ENCODE assay signal across 8 cellular contexts in genomic region chr7:26201261-26202018, GRCh38. TPM values are rescaled to one million over a fixed set of nuclear protein-coding genes. Genes with fewer than 3 reads are reported as not detected.
A peak's percentile ranks its signal among the peaks of the same experiment; 100 is the strongest.
DNase-seq lines count a peak whose midpoint lies in the region; ATAC-seq and TF ChIP-seq lines count a peak whose summit lies in the region.

Gene CBX3, plus strand, starts transcription at chr7:26201745. Its CDS starts 1,254 bp downstream, at chr7:26202999.

- H3K27me3 Mint-ChIP-seq in T-helper 17 cell = peaks cover 4% of the 10 kb centered on the region

- H3K9me3 ChIP-seq in T-helper 17 cell (ENCODE audit: control insufficient read depth, low read length, poor library complexity, severe bottlenecking) (no peaks in the 10 kb centered on the region), psoas muscle (no peaks in the 10 kb centered on the region)

- 1 to 12% (median 9%) methylated on average over 32 to 82 of the region's 84 CpGs for WGBS in psoas muscle, 3 donors
- 4% methylated on average over 84 of the region's 84 CpGs for WGBS in urinary bladder

- H3K27me3 ChIP-seq in psoas muscle (ENCODE audit: insufficient read depth in 3 of 3, low read length in 2 of 3) = no peaks in the 10 kb centered on the region

- H3K27ac ChIP-seq in psoas muscle (peak within 1 kb of the TSS; percentile 97), urinary bladder (ENCODE audit: low read depth) (peak within 1 kb of the TSS; percentile 99)

- peak within 1 kb of the TSS; percentile 90 for H3K4me3 ChIP-seq in psoas muscle
- H3K4me3 ChIP-seq in urinary bladder (ENCODE audit: low read depth, low read length) = peak within 1 kb of the TSS; percentile 100

- peak; percentile 92 for DNase-seq in NCI-H1694 (lab: John Stamatoyannopoulos, UW)
- DNase-seq in T-helper 17 cell = peak; percentile 74 to 82 (median 78)
- peak; percentile 94 for DNase-seq in amniotic stem cell (lab: John Stamatoyannopoulos, UW)
- DNase-seq in left ventricle myocardium superior = peak; percentile 93
- peak; percentile 91 to 96 for DNase-seq in psoas muscle

- H3K36me3 ChIP-seq in psoas muscle (ENCODE audit: insufficient read depth in 1 of 2, low read depth in 1 of 2) (peaks cover 3 to 39% of the 10 kb centered on the region in 2 donors), urinary bladder (ENCODE audit: insufficient read depth) (no peaks in the 10 kb centered on the region)

- H3K4me1 Mint-ChIP-seq in T-helper 17 cell = peaks cover 52% of the 10 kb centered on the region

- no peak for TF ChIP-seq CTCF in psoas muscle (IDR thresholded peaks at IDR 0.05)

- peaks cover 30% of the 10 kb centered on the region for H3K4me1 ChIP-seq in psoas muscle
- no peaks in the 10 kb centered on the region for H3K4me1 ChIP-seq in urinary bladder (ENCODE audit: insufficient read depth)

- peak within 1 kb of the TSS; percentile 97 for H3K4me3 Mint-ChIP-seq in T-helper 17 cell

- intact Hi-C loops in left ventricle myocardium superior (cut with micrococcal nuclease) (no loop called here), psoas muscle (cut with DNase I) (loop anchor here (5.0 to 10.0 kb wide), 4 partner anchors 166 to 963 kb away; partner anchors contain the start of genes HOXA7 (in 1 of the 2) and HOXA9 (in 1 of the 2))

- ATAC-seq in GM18502 (IDR thresholded peaks at IDR 0.05; ENCODE audit: poor library complexity, unreplicated experiment) (peak; percentile 50), HG02884 (IDR thresholded peaks at IDR 0.05; ENCODE audit: unreplicated experiment) (peak; percentile 39), T-helper 17 cell (peak; percentile 57), left ventricle myocardium superior (peak; percentile 78), psoas muscle (peak; percentile 70 to 76 (median 74))

- peaks cover 15% of the 10 kb centered on the region for H3K36me3 Mint-ChIP-seq in T-helper 17 cell (ENCODE audit: low read depth)

- H3K27ac Mint-ChIP-seq in T-helper 17 cell = peak within 1 kb of the TSS; percentile 99

RNA-seq across cellular contexts. Expression of gene CBX3, which starts in this region (rescaled TPM):
- 100 to 1,000 TPM in 1 of 2 donors, 10 to 100 TPM in 1; 98.3 to 102 TPM for total RNA-seq in T-helper 17 cell
- 61.3 TPM for total RNA-seq in left ventricle myocardium superior
- 10 to 100 TPM; 45.3 to 84.9 (median 66.7) TPM for total RNA-seq in psoas muscle
- polyA plus RNA-seq in psoas muscle = 10 to 100 TPM; 71.6 to 97.0 (median 83.9) TPM
- total RNA-seq in urinary bladder = 134 TPM
- 79.6 TPM for polyA plus RNA-seq in urinary bladder

Comparison
In these comparisons a context has a peak if more than half of its experiments do, and no peak if none do; other contexts are left out.
1. Peak in every context shown above with its lines: DNase-seq, ATAC-seq, H3K4me3 ChIP-seq and H3K27ac ChIP-seq.